In the genomic region with DNA sequence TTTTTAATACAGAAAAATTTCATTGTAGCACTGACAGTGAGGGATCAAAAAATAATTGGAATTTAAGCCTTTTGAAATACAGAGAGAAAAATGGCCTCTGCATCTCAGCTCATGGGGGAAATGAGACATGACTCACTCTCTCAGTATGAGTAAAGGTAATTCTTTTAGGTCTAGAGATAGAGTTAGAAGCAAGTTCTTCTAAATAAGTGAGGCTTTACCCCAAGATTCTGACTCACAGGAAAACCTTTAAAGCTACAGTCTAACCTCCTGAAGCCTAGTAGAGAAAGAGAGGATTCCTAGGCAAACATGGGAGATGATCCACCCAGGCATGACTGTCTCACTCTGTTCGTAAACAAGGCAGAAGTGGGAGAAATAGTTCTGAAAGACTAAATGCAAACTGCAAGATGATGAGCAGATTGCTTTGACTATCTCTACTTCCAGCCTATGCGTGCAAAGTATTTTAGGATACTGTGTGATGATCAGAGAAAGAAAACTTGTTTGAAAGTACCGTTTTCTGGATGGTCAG, we compare ENCODE assay signal across 1 cellular context.
TF ChIP-seq lines count a peak whose summit lies in the region.

No MANE protein-coding gene starts in this region.

TF ChIP-seq in GM12878, 131 proteins besides CTCF, POLR2A, EP300 and RAD21 (continued from another document):
- TF ChIP-seq, protein P1, sequence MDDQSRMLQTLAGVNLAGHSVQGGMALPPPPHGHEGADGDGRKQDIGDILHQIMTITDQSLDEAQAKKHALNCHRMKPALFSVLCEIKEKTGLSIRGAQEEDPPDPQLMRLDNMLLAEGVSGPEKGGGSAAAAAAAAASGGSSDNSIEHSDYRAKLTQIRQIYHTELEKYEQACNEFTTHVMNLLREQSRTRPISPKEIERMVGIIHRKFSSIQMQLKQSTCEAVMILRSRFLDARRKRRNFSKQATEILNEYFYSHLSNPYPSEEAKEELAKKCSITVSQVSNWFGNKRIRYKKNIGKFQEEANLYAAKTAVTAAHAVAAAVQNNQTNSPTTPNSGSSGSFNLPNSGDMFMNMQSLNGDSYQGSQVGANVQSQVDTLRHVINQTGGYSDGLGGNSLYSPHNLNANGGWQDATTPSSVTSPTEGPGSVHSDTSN (IDR thresholded peaks at IDR 0.05; ENCODE audit: insufficient replicate concordance, low read depth, low read length), result no peak
- TF ChIP-seq, protein P2, sequence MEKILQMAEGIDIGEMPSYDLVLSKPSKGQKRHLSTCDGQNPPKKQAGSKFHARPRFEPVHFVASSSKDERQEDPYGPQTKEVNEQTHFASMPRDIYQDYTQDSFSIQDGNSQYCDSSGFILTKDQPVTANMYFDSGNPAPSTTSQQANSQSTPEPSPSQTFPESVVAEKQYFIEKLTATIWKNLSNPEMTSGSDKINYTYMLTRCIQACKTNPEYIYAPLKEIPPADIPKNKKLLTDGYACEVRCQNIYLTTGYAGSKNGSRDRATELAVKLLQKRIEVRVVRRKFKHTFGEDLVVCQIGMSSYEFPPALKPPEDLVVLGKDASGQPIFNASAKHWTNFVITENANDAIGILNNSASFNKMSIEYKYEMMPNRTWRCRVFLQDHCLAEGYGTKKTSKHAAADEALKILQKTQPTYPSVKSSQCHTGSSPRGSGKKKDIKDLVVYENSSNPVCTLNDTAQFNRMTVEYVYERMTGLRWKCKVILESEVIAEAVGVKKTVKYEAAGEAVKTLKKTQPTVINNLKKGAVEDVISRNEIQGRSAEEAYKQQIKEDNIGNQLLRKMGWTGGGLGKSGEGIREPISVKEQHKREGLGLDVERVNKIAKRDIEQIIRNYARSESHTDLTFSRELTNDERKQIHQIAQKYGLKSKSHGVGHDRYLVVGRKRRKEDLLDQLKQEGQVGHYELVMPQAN (conservative IDR thresholded peaks at IDR 0.05), result no peak
- TF ChIP-seq SUPT20H (IDR thresholded peaks at IDR 0.05; ENCODE audit: borderline replicate concordance, control insufficient read depth, low read depth, low read length), result no peak
- TF ChIP-seq, protein P3, sequence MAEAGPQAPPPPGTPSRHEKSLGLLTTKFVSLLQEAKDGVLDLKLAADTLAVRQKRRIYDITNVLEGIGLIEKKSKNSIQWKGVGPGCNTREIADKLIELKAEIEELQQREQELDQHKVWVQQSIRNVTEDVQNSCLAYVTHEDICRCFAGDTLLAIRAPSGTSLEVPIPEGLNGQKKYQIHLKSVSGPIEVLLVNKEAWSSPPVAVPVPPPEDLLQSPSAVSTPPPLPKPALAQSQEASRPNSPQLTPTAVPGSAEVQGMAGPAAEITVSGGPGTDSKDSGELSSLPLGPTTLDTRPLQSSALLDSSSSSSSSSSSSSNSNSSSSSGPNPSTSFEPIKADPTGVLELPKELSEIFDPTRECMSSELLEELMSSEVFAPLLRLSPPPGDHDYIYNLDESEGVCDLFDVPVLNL (IDR thresholded peaks at IDR 0.05; ENCODE audit: low read depth, low read length), result no peak
- TF ChIP-seq MTA3 (IDR thresholded peaks at IDR 0.05; ENCODE audit: borderline replicate concordance, low read length), result peak; percentile 72; the same call in 1 of the 2 replicates
- TF ChIP-seq, protein P4, sequence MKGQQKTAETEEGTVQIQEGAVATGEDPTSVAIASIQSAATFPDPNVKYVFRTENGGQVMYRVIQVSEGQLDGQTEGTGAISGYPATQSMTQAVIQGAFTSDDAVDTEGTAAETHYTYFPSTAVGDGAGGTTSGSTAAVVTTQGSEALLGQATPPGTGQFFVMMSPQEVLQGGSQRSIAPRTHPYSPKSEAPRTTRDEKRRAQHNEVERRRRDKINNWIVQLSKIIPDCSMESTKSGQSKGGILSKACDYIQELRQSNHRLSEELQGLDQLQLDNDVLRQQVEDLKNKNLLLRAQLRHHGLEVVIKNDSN (IDR thresholded peaks at IDR 0.05; ENCODE audit: borderline replicate concordance, extremely low read length, insufficient read depth, low read depth, low read length), result no peak
- TF ChIP-seq CBX5 (IDR thresholded peaks at IDR 0.05; ENCODE audit: low read depth), result peak; percentile 63
- TF ChIP-seq MXI1 (IDR thresholded peaks at IDR 0.05; ENCODE audit: low read depth, low read length), result no peak
- TF ChIP-seq EED (IDR thresholded peaks at IDR 0.05; ENCODE audit: low read depth), result peak; percentile 80
- TF ChIP-seq NFIC (IDR thresholded peaks at IDR 0.05; ENCODE audit: low read depth, low read length), result peak; percentile 97
- no peak for TF ChIP-seq ZSCAN29 (IDR thresholded peaks at IDR 0.05)
- no peak for TF ChIP-seq MAX (IDR thresholded peaks at IDR 0.05; ENCODE audit: low read depth, low read length)
- no peak for TF ChIP-seq ZNF24 (IDR thresholded peaks at IDR 0.05)
- TF ChIP-seq BMI1 (IDR thresholded peaks at IDR 0.05; ENCODE audit: borderline replicate concordance), result no peak
- TF ChIP-seq IKZF2 (IDR thresholded peaks at IDR 0.05), result peak; percentile 54 to 68; a peak in 3 of 4 replicates
- no peak for TF ChIP-seq SP1 (IDR thresholded peaks at IDR 0.05; ENCODE audit: low read depth, low read length)
- TF ChIP-seq ETV6 (conservative IDR thresholded peaks at IDR 0.05 in 1 of 2, IDR thresholded peaks at IDR 0.05 in 1 of 2; ENCODE audit: borderline replicate concordance in 1 of 2, low read depth in 1 of 2), result peak in 1 of 2 experiments; percentile 70; a peak in 2 of 4 replicates
- 0 out of 2 replicates have a peak, but pooled peaks have one; percentile 31 for TF ChIP-seq CREB1 (IDR thresholded peaks at IDR 0.05; ENCODE audit: low read depth)
- TF ChIP-seq RUNX3 (IDR thresholded peaks at IDR 0.05; ENCODE audit: low read length), result peak; percentile 58; the same call in 1 of the 2 replicates
- no peak for TF ChIP-seq ZBTB40 (IDR thresholded peaks at IDR 0.05; ENCODE audit: borderline replicate concordance)
- TF ChIP-seq KDM1A (IDR thresholded peaks at IDR 0.05; ENCODE audit: borderline replicate concordance), result no peak
- TF ChIP-seq ZNF622 (IDR thresholded peaks at IDR 0.05), result no peak
- TF ChIP-seq, protein P5, sequence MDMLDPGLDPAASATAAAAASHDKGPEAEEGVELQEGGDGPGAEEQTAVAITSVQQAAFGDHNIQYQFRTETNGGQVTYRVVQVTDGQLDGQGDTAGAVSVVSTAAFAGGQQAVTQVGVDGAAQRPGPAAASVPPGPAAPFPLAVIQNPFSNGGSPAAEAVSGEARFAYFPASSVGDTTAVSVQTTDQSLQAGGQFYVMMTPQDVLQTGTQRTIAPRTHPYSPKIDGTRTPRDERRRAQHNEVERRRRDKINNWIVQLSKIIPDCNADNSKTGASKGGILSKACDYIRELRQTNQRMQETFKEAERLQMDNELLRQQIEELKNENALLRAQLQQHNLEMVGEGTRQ (IDR thresholded peaks at IDR 0.05; ENCODE audit: borderline replicate concordance, low read depth, low read length), result no peak
- TF ChIP-seq ZZZ3 (IDR thresholded peaks at IDR 0.05; ENCODE audit: control insufficient read depth, insufficient read length, low read depth), result no peak
- TF ChIP-seq HCFC1 (IDR thresholded peaks at IDR 0.05; ENCODE audit: low read length), result no peak
- TF ChIP-seq PML (IDR thresholded peaks at IDR 0.05; ENCODE audit: low read length), result peak; percentile 65; the same call in 1 of the 2 replicates
- TF ChIP-seq, protein P6, sequence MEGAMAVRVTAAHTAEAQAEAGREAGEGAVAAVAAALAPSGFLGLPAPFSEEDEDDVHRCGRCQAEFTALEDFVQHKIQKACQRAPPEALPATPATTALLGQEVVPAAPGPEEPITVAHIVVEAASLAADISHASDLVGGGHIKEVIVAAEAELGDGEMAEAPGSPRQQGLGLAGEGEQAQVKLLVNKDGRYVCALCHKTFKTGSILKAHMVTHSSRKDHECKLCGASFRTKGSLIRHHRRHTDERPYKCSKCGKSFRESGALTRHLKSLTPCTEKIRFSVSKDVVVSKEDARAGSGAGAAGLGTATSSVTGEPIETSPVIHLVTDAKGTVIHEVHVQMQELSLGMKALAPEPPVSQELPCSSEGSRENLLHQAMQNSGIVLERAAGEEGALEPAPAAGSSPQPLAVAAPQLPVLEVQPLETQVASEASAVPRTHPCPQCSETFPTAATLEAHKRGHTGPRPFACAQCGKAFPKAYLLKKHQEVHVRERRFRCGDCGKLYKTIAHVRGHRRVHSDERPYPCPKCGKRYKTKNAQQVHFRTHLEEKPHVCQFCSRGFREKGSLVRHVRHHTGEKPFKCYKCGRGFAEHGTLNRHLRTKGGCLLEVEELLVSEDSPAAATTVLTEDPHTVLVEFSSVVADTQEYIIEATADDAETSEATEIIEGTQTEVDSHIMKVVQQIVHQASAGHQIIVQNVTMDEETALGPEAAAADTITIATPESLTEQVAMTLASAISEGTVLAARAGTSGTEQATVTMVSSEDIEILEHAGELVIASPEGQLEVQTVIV (IDR thresholded peaks at IDR 0.05; ENCODE audit: borderline replicate concordance, partially characterized antibody), result no peak
- TF ChIP-seq, protein P7, sequence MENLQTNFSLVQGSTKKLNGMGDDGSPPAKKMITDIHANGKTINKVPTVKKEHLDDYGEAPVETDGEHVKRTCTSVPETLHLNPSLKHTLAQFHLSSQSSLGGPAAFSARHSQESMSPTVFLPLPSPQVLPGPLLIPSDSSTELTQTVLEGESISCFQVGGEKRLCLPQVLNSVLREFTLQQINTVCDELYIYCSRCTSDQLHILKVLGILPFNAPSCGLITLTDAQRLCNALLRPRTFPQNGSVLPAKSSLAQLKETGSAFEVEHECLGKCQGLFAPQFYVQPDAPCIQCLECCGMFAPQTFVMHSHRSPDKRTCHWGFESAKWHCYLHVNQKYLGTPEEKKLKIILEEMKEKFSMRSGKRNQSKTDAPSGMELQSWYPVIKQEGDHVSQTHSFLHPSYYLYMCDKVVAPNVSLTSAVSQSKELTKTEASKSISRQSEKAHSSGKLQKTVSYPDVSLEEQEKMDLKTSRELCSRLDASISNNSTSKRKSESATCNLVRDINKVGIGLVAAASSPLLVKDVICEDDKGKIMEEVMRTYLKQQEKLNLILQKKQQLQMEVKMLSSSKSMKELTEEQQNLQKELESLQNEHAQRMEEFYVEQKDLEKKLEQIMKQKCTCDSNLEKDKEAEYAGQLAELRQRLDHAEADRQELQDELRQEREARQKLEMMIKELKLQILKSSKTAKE (IDR thresholded peaks at IDR 0.05; ENCODE audit: low read depth, poor library complexity, severe bottlenecking), result peak; percentile 28
